In the genomic region with DNA sequence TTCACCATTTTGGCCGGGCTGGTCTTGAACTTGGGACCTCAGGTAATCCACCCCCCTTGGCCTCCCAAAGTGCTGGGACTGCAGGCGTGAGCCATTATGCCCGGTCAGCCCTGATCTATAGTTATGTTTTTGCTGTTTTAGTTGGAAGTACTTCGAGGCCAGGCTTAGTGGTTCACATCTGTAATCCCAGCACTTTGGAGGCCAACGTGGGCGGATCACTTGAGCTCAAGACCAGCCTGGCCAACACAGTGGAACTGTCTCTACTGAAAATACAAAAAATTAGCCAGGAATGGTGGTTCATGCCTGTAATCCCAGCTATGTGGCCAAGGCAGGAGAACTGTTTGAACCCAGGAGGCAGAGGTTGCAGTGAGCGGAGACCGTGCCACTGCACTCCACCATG, we compare ENCODE assay signal across 10 cellular contexts. TPM values are rescaled to one million over a fixed set of nuclear protein-coding genes. Genes with fewer than 3 reads are reported as not detected.
A peak's percentile ranks its signal among the peaks of the same experiment; 100 is the strongest.
DNase-seq lines count a peak whose midpoint lies in the region; TF ChIP-seq lines count a peak whose summit lies in the region.
"Had no signal": no experiment of that assay in that cellular context is flagged by ENCODE, and none has a peak within 500 bp of the region (broad histone marks: within the 10 kb centered on the region; RNA-seq: fewer than 3 reads in every experiment).

No MANE protein-coding gene starts in this region.

- CTCF ChIA-PET in Caco-2 (lab: Charles Lee), result no interaction called here
- CTCF ChIA-PET in mammary epithelial cell (lab: Charles Lee; ENCODE audit: low non-redundant PET), result no interaction called here

- no TSS peak for BruUV-seq in Caco-2 (replicated peaks; lab: Mats Ljungman, UMichigan)
- BruUV-seq in mammary epithelial cell (replicated peaks; lab: Mats Ljungman, UMichigan), result no TSS peak

- H3F3A ChIP-seq in neural progenitor cell (ENCODE audit: low read depth), result peaks cover 31% of the 10 kb centered on the region

- in situ Hi-C loops in mammary epithelial cell (cut with MboI; ENCODE audit: low sequenced_read_pairs in 2 of 2), result no loop called here

- H3K9ac ChIP-seq in Karpas-422 (ENCODE audit: low read length) (peak overlapping the region; percentile 88; the same call in 1 of the 2 replicates), mammary epithelial cell (ENCODE audit: insufficient read depth, low read length) (no peak overlapping the region), neural progenitor cell (no peak overlapping the region)

- H4K20me1 ChIP-seq in Karpas-422 (ENCODE audit: insufficient read depth, low read depth, low read length) (peaks cover 6% of the 10 kb centered on the region; the same call in 1 of the 2 replicates), mammary epithelial cell (ENCODE audit: insufficient read depth, low read length) (no peaks in the 10 kb centered on the region), neural progenitor cell (ENCODE audit: low read depth) (peaks cover 10% of the 10 kb centered on the region)

- no peaks in the 10 kb centered on the region for H3K27me3 Mint-ChIP-seq in Caco-2 (ENCODE audit: insufficient read depth, unreplicated experiment)
- H3K27me3 Mint-ChIP-seq in neural progenitor cell (ENCODE audit: insufficient read depth, low read depth), result peaks cover 4% of the 10 kb centered on the region

- H3K36me3 Mint-ChIP-seq in Caco-2 (ENCODE audit: insufficient read depth, unreplicated experiment), result peaks cover 79% of the 10 kb centered on the region
- H3K36me3 Mint-ChIP-seq in neural progenitor cell, result peaks cover 31% of the 10 kb centered on the region

- 80% methylated on average over 8 of the region's 8 CpGs for WGBS in mammary epithelial cell (ENCODE audit: low coverage, missing lambda C conversion rate)

- H3K4me2 ChIP-seq in Karpas-422 (ENCODE audit: low read depth, low read length, poor library complexity, severe bottlenecking) (peak overlapping the region; percentile 92), mammary epithelial cell (ENCODE audit: insufficient read depth, low read depth, low read length) (peak overlapping the region; percentile 88), neural progenitor cell (peak overlapping the region; percentile 98)

- peaks cover 6% of the 10 kb centered on the region for H3K4me1 Mint-ChIP-seq in Caco-2 (ENCODE audit: low read depth, unreplicated experiment)
- peaks cover 17% of the 10 kb centered on the region for H3K4me1 Mint-ChIP-seq in neural progenitor cell

- no peak for TF ChIP-seq CTCF in Caco-2 (IDR thresholded peaks at IDR 0.05; ENCODE audit: insufficient read depth in 1 of 2, low read depth in 1 of 2, low read length in 1 of 2, severe bottlenecking in 1 of 2, unreplicated experiment in 1 of 2)
- TF ChIP-seq CTCF in mammary epithelial cell (conservative IDR thresholded peaks at IDR 0.05 in 1 of 2, IDR thresholded peaks at IDR 0.05 in 1 of 2; ENCODE audit: extremely low read depth in 1 of 2, insufficient read depth in 1 of 2, low read depth in 1 of 2, low read length in 2 of 2), result no peak
- TF ChIP-seq CTCF in neural progenitor cell (IDR thresholded peaks at IDR 0.05), result no peak

- no peaks in the 10 kb centered on the region for H3K27me3 ChIP-seq in Caco-2 (replicated peaks; ENCODE audit: control insufficient read depth, insufficient read depth, low read length)
- no peaks in the 10 kb centered on the region for H3K27me3 ChIP-seq in Karpas-422 (ENCODE audit: low read length)
- no peaks in the 10 kb centered on the region for H3K27me3 ChIP-seq in mammary epithelial cell (ENCODE audit: insufficient read depth, low read length)
- H3K27me3 ChIP-seq in neural progenitor cell, result no peaks in the 10 kb centered on the region

- H3K4me3 ChIP-seq in Caco-2 (ENCODE audit: low read depth, low read length), result no peak overlapping the region
- no peak overlapping the region; the same call in 1 of the 2 replicates for H3K4me3 ChIP-seq in Karpas-422 (ENCODE audit: low read length)
- H3K4me3 ChIP-seq in mammary epithelial cell (replicated peaks in 1 of 3; ENCODE audit: insufficient read depth in 1 of 3, low read depth in 2 of 3, low read length in 3 of 3), result no peak overlapping the region
- no peak overlapping the region for H3K4me3 ChIP-seq in neural progenitor cell

- dilution Hi-C loops in mammary epithelial cell (cut with HindIII; ENCODE audit: low sequenced_read_pairs), result no loop called here

- H2AFZ ChIP-seq in Karpas-422 (ENCODE audit: low read length) (no peak overlapping the region), mammary epithelial cell (ENCODE audit: low read depth, low read length) (no peak overlapping the region), neural progenitor cell (replicated peaks) (no peak overlapping the region)

- H3K4me3 Mint-ChIP-seq in Caco-2 (ENCODE audit: unreplicated experiment) (peak overlapping the region; percentile 99), neural progenitor cell (no peak overlapping the region)

- DNase-seq in Caco-2, result no peak
- DNase-seq in Karpas-422, result no peak
- no peak for DNase-seq in mammary epithelial cell
- DNase-seq in neural progenitor cell (ENCODE audit: low spot score), result no peak
- DNase-seq in DMS 273 treated with DMSO at 0.1 percent for 48 hours (lab: John Stamatoyannopoulos, UW), result no peak
- DNase-seq in NCI-H1105 (lab: John Stamatoyannopoulos, UW), result no peak
- DNase-seq in NCI-H226, result no peak
- DNase-seq: activated CD8-positive, alpha-beta memory T cell treated with anti-CD3 and anti-CD28 coated beads, Interleukin-2, amount 50 U/mL, for 4 hours; GF-D8; glutamatergic neuron had no signal

- H3K9me3 ChIP-seq in Caco-2 (no peaks in the 10 kb centered on the region), Karpas-422 (ENCODE audit: low read length) (no peaks in the 10 kb centered on the region), mammary epithelial cell (replicated peaks; ENCODE audit: insufficient read depth, low read length) (no peaks in the 10 kb centered on the region), neural progenitor cell (ENCODE audit: low read depth) (no peaks in the 10 kb centered on the region)

- H3K36me3 ChIP-seq in Caco-2 (ENCODE audit: control insufficient read depth, insufficient read depth, low read length) (peaks cover 11% of the 10 kb centered on the region), Karpas-422 (ENCODE audit: insufficient read depth, low read length) (peaks cover 36% of the 10 kb centered on the region), mammary epithelial cell (ENCODE audit: insufficient read depth, low read length) (peaks cover 33% of the 10 kb centered on the region), neural progenitor cell (peaks cover 10% of the 10 kb centered on the region)

- H3K79me2 ChIP-seq in Karpas-422 (ENCODE audit: low read length) (peaks cover 59% of the 10 kb centered on the region), mammary epithelial cell (ENCODE audit: insufficient read depth, low read length) (peaks cover 70% of the 10 kb centered on the region), neural progenitor cell (ENCODE audit: low read depth) (peaks cover 54% of the 10 kb centered on the region)

- POLR2A ChIA-PET in Caco-2 (lab: Charles Lee), result interaction anchor here (0.6 kb wide), 1 partner anchor 682 kb away, joined by 4 read pairs; no protein-coding TSS in a partner anchor

- H3K9me2 ChIP-seq in Karpas-422 (replicated peaks; ENCODE audit: insufficient read depth, low read length), result no peaks in the 10 kb centered on the region

- intact Hi-C loops in Caco-2 (cut with micrococcal nuclease; ENCODE audit: unreplicated experiment), result loop anchor here (10.0 kb wide), 1 partner anchor 182 kb away; the partner anchor contains the start of gene CTNNA1
- intact Hi-C loops in mammary epithelial cell (cut with micrococcal nuclease), result no loop called here

- H3K9me3 Mint-ChIP-seq in Caco-2 (ENCODE audit: unreplicated experiment), result no peaks in the 10 kb centered on the region
- no peaks in the 10 kb centered on the region for H3K9me3 Mint-ChIP-seq in neural progenitor cell

- peak overlapping the region; percentile 99 for H3K27ac Mint-ChIP-seq in Caco-2 (ENCODE audit: unreplicated experiment)
- no peak overlapping the region for H3K27ac Mint-ChIP-seq in neural progenitor cell

- H3K27ac ChIP-seq in Karpas-422 (ENCODE audit: low read length) (peak overlapping the region; percentile 85; the same call in 1 of the 2 replicates), mammary epithelial cell (ENCODE audit: insufficient read depth, low read depth, low read length) (peak overlapping the region; percentile 100), neural progenitor cell (no peak overlapping the region)

- peaks cover 15% of the 10 kb centered on the region for H3K4me1 ChIP-seq in Caco-2
- peaks cover 15% of the 10 kb centered on the region for H3K4me1 ChIP-seq in Karpas-422 (ENCODE audit: low read length)
- H3K4me1 ChIP-seq in mammary epithelial cell (ENCODE audit: insufficient read depth, low read length), result peaks cover 10% of the 10 kb centered on the region
- peaks cover 7% of the 10 kb centered on the region for H3K4me1 ChIP-seq in neural progenitor cell

RNA-seq across cellular contexts. Expression of gene HSPA9, which starts 2.0 kb away (rescaled TPM):
- total RNA-seq in Caco-2 (2022) (533 and 537 TPM in 2 replicates), mammary epithelial cell (100 to 1,000 TPM; 301 to 332 TPM), neural progenitor cell (ENCODE audit: low replicate concordance) (259 and 276 TPM in 2 replicates)
- total RNA-seq in Karpas-422 (2014; rRNA removed; shearing (Covaris generic); ENCODE audit: low replicate concordance), result 269 and 293 TPM in 2 replicates
- 154 TPM for polyA plus RNA-seq in mammary epithelial cell
- 418 TPM for polyA minus RNA-seq in mammary epithelial cell

RNA-seq across cellular contexts. Expression of gene ETF1, which starts 30.2 kb away (rescaled TPM):
- total RNA-seq in Caco-2 (2022) (179 and 184 TPM in 2 replicates), mammary epithelial cell (100 to 1,000 TPM; 167 to 200 TPM), neural progenitor cell (ENCODE audit: low replicate concordance) (85.5 and 116 TPM in 2 replicates)
- 52.1 and 100 TPM in 2 replicates for total RNA-seq in Karpas-422 (2014; rRNA removed; shearing (Covaris generic); ENCODE audit: low replicate concordance)
- polyA plus RNA-seq in mammary epithelial cell, result 73.8 TPM
- polyA minus RNA-seq in mammary epithelial cell, result 86.8 TPM
